Comparison of ENCODE assay signal across 10 cellular contexts in the genomic region with DNA sequence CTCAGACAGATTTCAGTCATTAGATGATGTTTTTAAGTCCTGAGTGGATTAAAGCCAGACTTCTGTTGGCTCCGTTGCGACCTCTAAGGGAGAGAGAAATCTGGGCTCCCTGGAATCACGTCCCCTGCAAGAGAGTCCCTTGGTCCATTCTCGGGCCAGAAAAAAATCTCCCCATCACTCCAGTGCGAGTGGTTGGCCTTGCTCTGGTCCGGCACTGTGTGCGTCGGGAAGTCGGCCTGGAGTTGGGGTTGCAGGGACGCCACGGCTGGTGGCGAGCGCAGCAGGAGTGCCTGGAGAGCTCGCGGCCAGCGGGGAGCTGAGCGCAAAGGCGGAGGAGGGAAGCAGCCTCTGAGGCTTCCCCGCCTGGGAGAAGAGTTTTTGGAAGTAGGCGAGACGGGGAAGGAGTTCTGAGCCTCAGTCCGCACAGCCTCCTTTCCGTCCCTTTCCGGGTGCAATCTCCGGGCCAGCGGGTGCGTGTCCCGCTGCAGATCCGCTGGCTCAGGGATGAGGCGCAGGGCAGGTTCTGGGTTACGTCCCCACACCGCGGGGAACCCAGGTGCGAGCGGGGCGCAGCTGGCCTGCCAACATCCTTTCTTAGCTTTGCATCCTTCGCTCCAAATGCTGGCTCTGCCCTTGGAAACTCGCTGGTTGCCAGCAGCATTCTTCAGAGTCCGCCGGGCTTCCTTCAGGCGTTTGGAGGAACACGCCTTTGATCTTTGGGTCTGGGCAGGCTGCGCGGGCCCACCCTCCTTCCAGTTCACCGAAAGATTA. TPM values are rescaled to one million over a fixed set of nuclear protein-coding genes. Genes with fewer than 3 reads are reported as not detected.
DNase-seq lines count a peak whose midpoint lies in the region; ATAC-seq and TF ChIP-seq lines count a peak whose summit lies in the region.
"Had no signal": no experiment of that assay in that cellular context is flagged by ENCODE, and none has a peak within 500 bp of the region (broad histone marks: within the 10 kb centered on the region; RNA-seq: fewer than 3 reads in every experiment).

No MANE protein-coding gene starts in this region.

- intact Hi-C loops in esophagus squamous epithelium (cut with DNase I) = no loop called here
- intact Hi-C loops in tibial artery (cut with DNase I; ENCODE audit: low total_unique reads) = no loop called here

- peak overlapping the region; percentile 28 for H3K9ac ChIP-seq in mesendoderm (ENCODE audit: low read length)
- H3K9ac ChIP-seq in MM.1S (ENCODE audit: low read length) = no peak overlapping the region

- peak overlapping the region; percentile 2 to 65 (median 33) for H3K4me3 ChIP-seq in esophagus squamous epithelium
- H3K4me3 ChIP-seq in mesendoderm (ENCODE audit: low read length) = peak overlapping the region; percentile 9
- H3K4me3 ChIP-seq in tibial artery = peak overlapping the region; percentile 4 to 37
- no peak overlapping the region for H3K4me3 ChIP-seq in MM.1S (ENCODE audit: low read length)
- H3K4me3 ChIP-seq: SK-N-MC had no signal

- no peaks in the 10 kb centered on the region for H3F3A ChIP-seq in MM.1S (ENCODE audit: insufficient read depth, low read length)

- H4K20me1 ChIP-seq in MM.1S (ENCODE audit: insufficient read depth, low read length) = no peaks in the 10 kb centered on the region

- TF ChIP-seq CTCF in esophagus squamous epithelium (IDR thresholded peaks at IDR 0.05) (no peak), tibial artery (IDR thresholded peaks at IDR 0.05) (no peak), MM.1S (IDR thresholded peaks at IDR 0.05; ENCODE audit: low read length) (no peak)

- H3K4me2 ChIP-seq in mesendoderm (ENCODE audit: low read length) (peak overlapping the region; percentile 66), MM.1S (ENCODE audit: low read depth, low read length) (no peak overlapping the region)

- no peak overlapping the region for H2AK5ac ChIP-seq in mesendoderm (ENCODE audit: low read length)

- no peak overlapping the region for H4K8ac ChIP-seq in mesendoderm (ENCODE audit: low read depth, low read length)

- H3K4ac ChIP-seq in mesendoderm (ENCODE audit: low read depth, low read length) = no peak overlapping the region

- no peak for TF ChIP-seq POLR2A in esophagus squamous epithelium (IDR thresholded peaks at IDR 0.05)

- 1 to 12% methylated on average over 15 to 19 of the region's 45 CpGs for WGBS in esophagus squamous epithelium, 2 donors
- no CpG with 5 or more reads among the region's 45 CpGs for WGBS in mesendoderm (ENCODE audit: extremely low coverage, insufficient coverage, low lambda C conversion rate)

- H3K36me3 ChIP-seq in esophagus squamous epithelium = no peaks in the 10 kb centered on the region
- no peaks in the 10 kb centered on the region for H3K36me3 ChIP-seq in mesendoderm (ENCODE audit: control insufficient read depth, insufficient read depth, low read length)
- no peaks in the 10 kb centered on the region for H3K36me3 ChIP-seq in tibial artery
- H3K36me3 ChIP-seq in MM.1S (replicated peaks; ENCODE audit: insufficient read depth, low read length) = no peaks in the 10 kb centered on the region

- ATAC-seq in HG02588 (IDR thresholded peaks at IDR 0.05; ENCODE audit: unreplicated experiment) = no peak

- no peaks in the 10 kb centered on the region for H3K9me3 ChIP-seq in esophagus squamous epithelium
- H3K9me3 ChIP-seq in tibial artery = no peaks in the 10 kb centered on the region
- H3K9me3 ChIP-seq in MM.1S (replicated peaks; ENCODE audit: insufficient read depth, low read length) = no peaks in the 10 kb centered on the region

- H3K23ac ChIP-seq in mesendoderm (ENCODE audit: low read length) = no peak overlapping the region

- H3K27me3 ChIP-seq in esophagus squamous epithelium = peaks cover 0 to 87% (median 8%) of the 10 kb centered on the region in 4 donors
- peaks cover 44% of the 10 kb centered on the region for H3K27me3 ChIP-seq in mesendoderm (ENCODE audit: insufficient read depth, low read length, poor library complexity)
- peaks cover 3 to 74% of the 10 kb centered on the region in 2 donors for H3K27me3 ChIP-seq in tibial artery
- peaks cover 16% of the 10 kb centered on the region for H3K27me3 ChIP-seq in MM.1S (replicated peaks; ENCODE audit: insufficient read depth, low read length)

- no peak overlapping the region for H2BK15ac ChIP-seq in mesendoderm (replicated peaks; ENCODE audit: low read depth)

- H2BK5ac ChIP-seq in mesendoderm (ENCODE audit: low read length) = no peak overlapping the region

- no peak overlapping the region for H2AFZ ChIP-seq in MM.1S (ENCODE audit: low read length)

- peak overlapping the region; percentile 54 for H3K56ac ChIP-seq in mesendoderm (ENCODE audit: low read length)

- H4K5ac ChIP-seq in mesendoderm (ENCODE audit: low read length) = no peak overlapping the region

- DNase-seq in LoVo (ENCODE audit: low spot score) = peak; percentile 20
- no peak for DNase-seq in esophagus squamous epithelium (lab: John Stamatoyannopoulos, UW)
- DNase-seq in mesendoderm = peak; percentile 50
- peak in 1 of 2 donors; percentile 69 for DNase-seq in tibial artery
- no peak for DNase-seq in stimulated activated CD8-positive, alpha-beta memory T cell treated with anti-CD3 and anti-CD28 coated beads, Interleukin-4, amount 100 ng/mL, for 48 hours
- no peak for DNase-seq in DMS153 treated with DMSO at 0.1 percent for 48 hours (lab: John Stamatoyannopoulos, UW; ENCODE audit: unreplicated experiment)
- DNase-seq in MM.1S = no peak

- no peak overlapping the region for H3K18ac ChIP-seq in mesendoderm (ENCODE audit: low read length)

- H3K27ac ChIP-seq in esophagus squamous epithelium (peak overlapping the region in 3 of 4 donors; percentile 81 to 91 (median 91)), mesendoderm (ENCODE audit: low read depth, low read length) (no peak overlapping the region), tibial artery (no peak overlapping the region), MM.1S (ENCODE audit: low read length) (no peak overlapping the region)
- H3K27ac ChIP-seq: SK-N-MC had no signal

- H3K9me2 ChIP-seq in MM.1S (replicated peaks; ENCODE audit: insufficient read depth, low read length) = no peaks in the 10 kb centered on the region

- H3K4me1 ChIP-seq in esophagus squamous epithelium = peaks cover 5 to 46% (median 8%) of the 10 kb centered on the region in 3 donors
- no peaks in the 10 kb centered on the region for H3K4me1 ChIP-seq in mesendoderm (ENCODE audit: control insufficient read depth, low read depth, low read length)
- peaks cover 0 to 28% (median 20%) of the 10 kb centered on the region in 4 donors for H3K4me1 ChIP-seq in tibial artery
- no peaks in the 10 kb centered on the region for H3K4me1 ChIP-seq in MM.1S (ENCODE audit: low read length)

- H3K79me2 ChIP-seq in mesendoderm (ENCODE audit: control insufficient read depth, insufficient read depth, low read length) (no peaks in the 10 kb centered on the region), MM.1S (ENCODE audit: low read length) (no peaks in the 10 kb centered on the region)

- H3K79me1 ChIP-seq in mesendoderm (ENCODE audit: low read length) = no peaks in the 10 kb centered on the region

- H2BK120ac ChIP-seq in mesendoderm (ENCODE audit: low read depth, low read length) = no peak overlapping the region

RNA-seq across cellular contexts. Expression of a gene that starts 6.8 kb away (rescaled TPM):
- 10 to 100 TPM in 1 of 4 donors, 1 to 10 TPM in 2, under 1 TPM in 1; 0.61 to 21.0 (median 4.1) TPM for total RNA-seq in esophagus squamous epithelium
- polyA plus RNA-seq in mesendoderm (2013, experiment 1 of 2) = 0.06 TPM
- 0.07 TPM for polyA plus RNA-seq in mesendoderm (2013, experiment 2 of 2)
- total RNA-seq: activated T-helper 2 cell treated with anti-CD3 and anti-CD28 coated beads, Interferon-gamma antibody, Interleukin-2, Interleukin-4, amounts not matched to agents 10 μg/mL and 5 μg/mL and 100 μg/mL, durations not matched to agents 14 hours and 24 hours and 36 hours had no signal

RNA-seq across cellular contexts. Expression of a gene that starts 57.3 kb away (rescaled TPM):
- total RNA-seq in esophagus squamous epithelium = 10 to 100 TPM in 2 of 4 donors, 1 to 10 TPM in 2; 9.0 to 27.5 (median 12.0) TPM
- polyA plus RNA-seq in mesendoderm (2013, experiment 1 of 2) = 92.5 TPM
- 90.4 TPM for polyA plus RNA-seq in mesendoderm (2013, experiment 2 of 2)

Comparison
In these comparisons a context has a peak if more than half of its experiments do, and no peak if none do; other contexts are left out.
1. DNase-seq: peak in LoVo (single experiment) and mesendoderm (single experiment); none in esophagus squamous epithelium (single experiment), stimulated activated CD8-positive, alpha-beta memory T cell treated with anti-CD3 and anti-CD28 coated beads, Interleukin-4, amount 100 ng/mL, for 48 hours (single experiment), DMS153 treated with DMSO at 0.1 percent for 48 hours (single experiment) and MM.1S (single experiment).
2. H3K27ac ChIP-seq: peak in esophagus squamous epithelium (3 of 4); none in mesendoderm (single experiment), tibial artery (0 of 2) and MM.1S (single experiment).